Comparison of ENCODE assay signal across 1 cellular context in the genomic region with DNA sequence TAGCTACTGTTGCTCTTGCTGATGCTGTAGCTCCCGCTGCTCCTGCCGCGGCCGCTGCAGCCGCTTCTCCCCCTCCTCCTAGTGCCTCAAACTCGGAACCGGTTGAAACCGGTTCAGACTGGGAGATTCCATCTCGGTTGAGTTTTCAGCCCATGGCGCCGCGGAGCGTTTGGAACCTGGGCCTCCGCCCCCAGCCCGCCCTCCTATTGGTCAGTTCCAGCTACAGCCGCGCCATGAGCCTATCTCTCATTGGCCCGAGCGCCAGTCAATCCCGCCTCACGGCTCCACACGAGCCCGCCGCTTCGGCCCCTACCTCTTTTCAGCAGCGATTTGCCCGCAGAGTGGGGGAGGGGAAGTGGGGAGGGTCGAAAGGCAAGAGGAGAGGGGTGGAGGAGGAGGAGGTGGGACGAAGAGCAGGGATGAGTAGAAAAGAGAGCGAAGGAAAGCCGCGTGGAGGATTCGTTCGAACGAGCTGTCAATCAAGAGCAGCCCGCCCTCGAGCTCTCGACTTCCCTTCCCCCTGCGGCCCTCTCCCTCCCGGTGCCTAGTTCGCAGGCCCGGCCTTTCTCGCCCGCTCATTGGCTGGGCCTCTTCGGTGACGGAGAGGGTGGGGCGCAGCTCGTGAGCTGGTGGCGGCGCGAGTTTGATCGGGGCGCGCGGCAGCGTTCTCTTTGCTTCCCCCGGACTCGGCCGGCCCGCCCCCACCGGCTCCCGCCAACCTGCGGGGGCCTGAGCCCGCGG.
TF ChIP-seq lines count a peak whose summit lies in the region.

A gene with protein sequence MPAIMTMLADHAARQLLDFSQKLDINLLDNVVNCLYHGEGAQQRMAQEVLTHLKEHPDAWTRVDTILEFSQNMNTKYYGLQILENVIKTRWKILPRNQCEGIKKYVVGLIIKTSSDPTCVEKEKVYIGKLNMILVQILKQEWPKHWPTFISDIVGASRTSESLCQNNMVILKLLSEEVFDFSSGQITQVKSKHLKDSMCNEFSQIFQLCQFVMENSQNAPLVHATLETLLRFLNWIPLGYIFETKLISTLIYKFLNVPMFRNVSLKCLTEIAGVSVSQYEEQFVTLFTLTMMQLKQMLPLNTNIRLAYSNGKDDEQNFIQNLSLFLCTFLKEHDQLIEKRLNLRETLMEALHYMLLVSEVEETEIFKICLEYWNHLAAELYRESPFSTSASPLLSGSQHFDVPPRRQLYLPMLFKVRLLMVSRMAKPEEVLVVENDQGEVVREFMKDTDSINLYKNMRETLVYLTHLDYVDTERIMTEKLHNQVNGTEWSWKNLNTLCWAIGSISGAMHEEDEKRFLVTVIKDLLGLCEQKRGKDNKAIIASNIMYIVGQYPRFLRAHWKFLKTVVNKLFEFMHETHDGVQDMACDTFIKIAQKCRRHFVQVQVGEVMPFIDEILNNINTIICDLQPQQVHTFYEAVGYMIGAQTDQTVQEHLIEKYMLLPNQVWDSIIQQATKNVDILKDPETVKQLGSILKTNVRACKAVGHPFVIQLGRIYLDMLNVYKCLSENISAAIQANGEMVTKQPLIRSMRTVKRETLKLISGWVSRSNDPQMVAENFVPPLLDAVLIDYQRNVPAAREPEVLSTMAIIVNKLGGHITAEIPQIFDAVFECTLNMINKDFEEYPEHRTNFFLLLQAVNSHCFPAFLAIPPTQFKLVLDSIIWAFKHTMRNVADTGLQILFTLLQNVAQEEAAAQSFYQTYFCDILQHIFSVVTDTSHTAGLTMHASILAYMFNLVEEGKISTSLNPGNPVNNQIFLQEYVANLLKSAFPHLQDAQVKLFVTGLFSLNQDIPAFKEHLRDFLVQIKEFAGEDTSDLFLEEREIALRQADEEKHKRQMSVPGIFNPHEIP (N-terminal part only) (minus strand): TSS at position 178 of the 741 bp plus-strand sequence. CDS start 4,459 bp downstream, outside the sequence.

TF ChIP-seq in HepG2, 621 proteins besides CTCF, POLR2A, EP300 and RAD21 (continued from another document and continues in another):
- TF ChIP-seq SMAD3 (CRISPR knock-in tag; IDR thresholded peaks at IDR 0.05): peak; percentile 57; the same call in 1 of the 2 replicates
- no peak; the same call in none of the 2 replicates for TF ChIP-seq SIX1 (CRISPR knock-in tag; IDR thresholded peaks at IDR 0.05; ENCODE audit: borderline replicate concordance)
- peak; percentile 81 for TF ChIP-seq ASH2L (IDR thresholded peaks at IDR 0.05; ENCODE audit: insufficient read length, low read depth, low read length)
- peak; percentile 94; the same call in 1 of the 2 replicates for TF ChIP-seq ZFX (CRISPR knock-in tag; IDR thresholded peaks at IDR 0.05; ENCODE audit: low read depth)
- 0 out of 2 replicates have a peak, but pooled peaks have one; percentile 53 for TF ChIP-seq FOXC1 (CRISPR knock-in tag; IDR thresholded peaks at IDR 0.05; ENCODE audit: borderline replicate concordance)
- peak; percentile 18; the same call in 1 of the 2 replicates for TF ChIP-seq ZNF629 (CRISPR knock-in tag; conservative IDR thresholded peaks at IDR 0.05)
- TF ChIP-seq GTF2F1 (IDR thresholded peaks at IDR 0.05; ENCODE audit: low read length): no peak
- TF ChIP-seq SSRP1 (CRISPR knock-in tag; IDR thresholded peaks at IDR 0.05): peak; percentile 87; the same call in 1 of the 2 replicates
- TF ChIP-seq, protein P1, sequence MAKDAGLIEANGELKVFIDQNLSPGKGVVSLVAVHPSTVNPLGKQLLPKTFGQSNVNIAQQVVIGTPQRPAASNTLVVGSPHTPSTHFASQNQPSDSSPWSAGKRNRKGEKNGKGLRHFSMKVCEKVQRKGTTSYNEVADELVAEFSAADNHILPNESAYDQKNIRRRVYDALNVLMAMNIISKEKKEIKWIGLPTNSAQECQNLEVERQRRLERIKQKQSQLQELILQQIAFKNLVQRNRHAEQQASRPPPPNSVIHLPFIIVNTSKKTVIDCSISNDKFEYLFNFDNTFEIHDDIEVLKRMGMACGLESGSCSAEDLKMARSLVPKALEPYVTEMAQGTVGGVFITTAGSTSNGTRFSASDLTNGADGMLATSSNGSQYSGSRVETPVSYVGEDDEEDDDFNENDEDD (CRISPR knock-in tag; IDR thresholded peaks at IDR 0.05; ENCODE audit: borderline replicate concordance): peak; percentile 78; the same call in 1 of the 2 replicates
- no peak for TF ChIP-seq ZNF225 (CRISPR knock-in tag; IDR thresholded peaks at IDR 0.05)
- TF ChIP-seq ELF1 (CRISPR knock-in tag; IDR thresholded peaks at IDR 0.05): peak; percentile 19; the same call in 1 of the 2 replicates
- no peak for TF ChIP-seq PHB2 (IDR thresholded peaks at IDR 0.05; ENCODE audit: partially characterized antibody)
- peak; percentile 46 for TF ChIP-seq ZNF792 (CRISPR knock-in tag; IDR thresholded peaks at IDR 0.05)
- TF ChIP-seq ZNF367 (CRISPR knock-in tag; IDR thresholded peaks at IDR 0.05; ENCODE audit: borderline replicate concordance): peak; percentile 37; the same call in 1 of the 2 replicates
- TF ChIP-seq SIN3A (IDR thresholded peaks at IDR 0.05; ENCODE audit: borderline replicate concordance, low read depth, low read length): peak; percentile 79
- TF ChIP-seq, protein P2, sequence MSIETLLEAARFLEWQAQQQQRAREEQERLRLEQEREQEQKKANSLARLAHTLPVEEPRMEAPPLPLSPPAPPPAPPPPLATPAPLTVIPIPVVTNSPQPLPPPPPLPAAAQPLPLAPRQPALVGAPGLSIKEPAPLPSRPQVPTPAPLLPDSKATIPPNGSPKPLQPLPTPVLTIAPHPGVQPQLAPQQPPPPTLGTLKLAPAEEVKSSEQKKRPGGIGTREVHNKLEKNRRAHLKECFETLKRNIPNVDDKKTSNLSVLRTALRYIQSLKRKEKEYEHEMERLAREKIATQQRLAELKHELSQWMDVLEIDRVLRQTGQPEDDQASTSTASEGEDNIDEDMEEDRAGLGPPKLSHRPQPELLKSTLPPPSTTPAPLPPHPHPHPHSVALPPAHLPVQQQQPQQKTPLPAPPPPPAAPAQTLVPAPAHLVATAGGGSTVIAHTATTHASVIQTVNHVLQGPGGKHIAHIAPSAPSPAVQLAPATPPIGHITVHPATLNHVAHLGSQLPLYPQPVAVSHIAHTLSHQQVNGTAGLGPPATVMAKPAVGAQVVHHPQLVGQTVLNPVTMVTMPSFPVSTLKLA (IDR thresholded peaks at IDR 0.05): peak; percentile 77
- peak; percentile 59; the same call in 2 of the 3 replicates for TF ChIP-seq MXI1 (IDR thresholded peaks at IDR 0.05; ENCODE audit: borderline replicate concordance, low read depth, low read length)
- TF ChIP-seq, protein P3, sequence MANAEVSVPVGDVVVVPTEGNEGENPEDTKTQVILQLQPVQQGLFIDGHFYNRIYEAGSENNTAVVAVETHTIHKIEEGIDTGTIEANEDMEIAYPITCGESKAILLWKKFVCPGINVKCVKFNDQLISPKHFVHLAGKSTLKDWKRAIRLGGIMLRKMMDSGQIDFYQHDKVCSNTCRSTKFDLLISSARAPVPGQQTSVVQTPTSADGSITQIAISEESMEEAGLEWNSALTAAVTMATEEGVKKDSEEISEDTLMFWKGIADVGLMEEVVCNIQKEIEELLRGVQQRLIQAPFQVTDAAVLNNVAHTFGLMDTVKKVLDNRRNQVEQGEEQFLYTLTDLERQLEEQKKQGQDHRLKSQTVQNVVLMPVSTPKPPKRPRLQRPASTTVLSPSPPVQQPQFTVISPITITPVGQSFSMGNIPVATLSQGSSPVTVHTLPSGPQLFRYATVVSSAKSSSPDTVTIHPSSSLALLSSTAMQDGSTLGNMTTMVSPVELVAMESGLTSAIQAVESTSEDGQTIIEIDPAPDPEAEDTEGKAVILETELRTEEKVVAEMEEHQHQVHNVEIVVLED (CRISPR knock-in tag; IDR thresholded peaks at IDR 0.05; ENCODE audit: borderline replicate concordance): peak; percentile 62; the same call in 1 of the 2 replicates
- TF ChIP-seq PPARG (CRISPR knock-in tag; conservative IDR thresholded peaks at IDR 0.05): peak; percentile 36; the same call in 1 of the 2 replicates
- TF ChIP-seq ZNF879 (CRISPR knock-in tag; IDR thresholded peaks at IDR 0.05): 0 out of 2 replicates have a peak, but pooled peaks have one; percentile 6
- peak; percentile 54; the same call in 1 of the 2 replicates for TF ChIP-seq RXRA (CRISPR knock-in tag; IDR thresholded peaks at IDR 0.05)
- 0 out of 2 replicates have a peak, but pooled peaks have one; percentile 15 for TF ChIP-seq ZMYM3 (CRISPR knock-in tag; IDR thresholded peaks at IDR 0.05)
- TF ChIP-seq CREB1 (IDR thresholded peaks at IDR 0.05): peak; percentile 82
- TF ChIP-seq CREB1 (CRISPR knock-in tag; IDR thresholded peaks at IDR 0.05): peak; percentile 92
- no peak for TF ChIP-seq FOXM1 (CRISPR knock-in tag; IDR thresholded peaks at IDR 0.05)
- TF ChIP-seq, protein P4, sequence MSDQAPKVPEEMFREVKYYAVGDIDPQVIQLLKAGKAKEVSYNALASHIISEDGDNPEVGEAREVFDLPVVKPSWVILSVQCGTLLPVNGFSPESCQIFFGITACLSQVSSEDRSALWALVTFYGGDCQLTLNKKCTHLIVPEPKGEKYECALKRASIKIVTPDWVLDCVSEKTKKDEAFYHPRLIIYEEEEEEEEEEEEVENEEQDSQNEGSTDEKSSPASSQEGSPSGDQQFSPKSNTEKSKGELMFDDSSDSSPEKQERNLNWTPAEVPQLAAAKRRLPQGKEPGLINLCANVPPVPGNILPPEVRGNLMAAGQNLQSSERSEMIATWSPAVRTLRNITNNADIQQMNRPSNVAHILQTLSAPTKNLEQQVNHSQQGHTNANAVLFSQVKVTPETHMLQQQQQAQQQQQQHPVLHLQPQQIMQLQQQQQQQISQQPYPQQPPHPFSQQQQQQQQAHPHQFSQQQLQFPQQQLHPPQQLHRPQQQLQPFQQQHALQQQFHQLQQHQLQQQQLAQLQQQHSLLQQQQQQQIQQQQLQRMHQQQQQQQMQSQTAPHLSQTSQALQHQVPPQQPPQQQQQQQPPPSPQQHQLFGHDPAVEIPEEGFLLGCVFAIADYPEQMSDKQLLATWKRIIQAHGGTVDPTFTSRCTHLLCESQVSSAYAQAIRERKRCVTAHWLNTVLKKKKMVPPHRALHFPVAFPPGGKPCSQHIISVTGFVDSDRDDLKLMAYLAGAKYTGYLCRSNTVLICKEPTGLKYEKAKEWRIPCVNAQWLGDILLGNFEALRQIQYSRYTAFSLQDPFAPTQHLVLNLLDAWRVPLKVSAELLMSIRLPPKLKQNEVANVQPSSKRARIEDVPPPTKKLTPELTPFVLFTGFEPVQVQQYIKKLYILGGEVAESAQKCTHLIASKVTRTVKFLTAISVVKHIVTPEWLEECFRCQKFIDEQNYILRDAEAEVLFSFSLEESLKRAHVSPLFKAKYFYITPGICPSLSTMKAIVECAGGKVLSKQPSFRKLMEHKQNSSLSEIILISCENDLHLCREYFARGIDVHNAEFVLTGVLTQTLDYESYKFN (CRISPR knock-in tag; conservative IDR thresholded peaks at IDR 0.05): peak; percentile 80
- TF ChIP-seq SRF (IDR thresholded peaks at IDR 0.05; ENCODE audit: low read depth, low read length): no peak
- no peak for TF ChIP-seq ZNF530 (CRISPR knock-in tag; IDR thresholded peaks at IDR 0.05; ENCODE audit: low read depth)
- TF ChIP-seq, protein P5, sequence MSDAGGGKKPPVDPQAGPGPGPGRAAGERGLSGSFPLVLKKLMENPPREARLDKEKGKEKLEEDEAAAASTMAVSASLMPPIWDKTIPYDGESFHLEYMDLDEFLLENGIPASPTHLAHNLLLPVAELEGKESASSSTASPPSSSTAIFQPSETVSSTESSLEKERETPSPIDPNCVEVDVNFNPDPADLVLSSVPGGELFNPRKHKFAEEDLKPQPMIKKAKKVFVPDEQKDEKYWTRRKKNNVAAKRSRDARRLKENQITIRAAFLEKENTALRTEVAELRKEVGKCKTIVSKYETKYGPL (CRISPR knock-in tag; IDR thresholded peaks at IDR 0.05): peak; percentile 23; the same call in 1 of the 2 replicates
- TF ChIP-seq FOXK1 (CRISPR knock-in tag; IDR thresholded peaks at IDR 0.05; ENCODE audit: borderline replicate concordance, low read depth): peak; percentile 62; the same call in 1 of the 2 replicates
- TF ChIP-seq SNAPC2 (CRISPR knock-in tag; IDR thresholded peaks at IDR 0.05): peak; percentile 40
- peak; percentile 93 for TF ChIP-seq NFYB (CRISPR knock-in tag; IDR thresholded peaks at IDR 0.05)
- TF ChIP-seq ZNF510 (CRISPR knock-in tag; IDR thresholded peaks at IDR 0.05; ENCODE audit: low read depth): 0 out of 2 replicates have a peak, but pooled peaks have one; percentile 19
- peak; percentile 50; the same call in 1 of the 2 replicates for TF ChIP-seq ZNF136 (CRISPR knock-in tag; IDR thresholded peaks at IDR 0.05; ENCODE audit: low read depth)
- TF ChIP-seq, protein P6, sequence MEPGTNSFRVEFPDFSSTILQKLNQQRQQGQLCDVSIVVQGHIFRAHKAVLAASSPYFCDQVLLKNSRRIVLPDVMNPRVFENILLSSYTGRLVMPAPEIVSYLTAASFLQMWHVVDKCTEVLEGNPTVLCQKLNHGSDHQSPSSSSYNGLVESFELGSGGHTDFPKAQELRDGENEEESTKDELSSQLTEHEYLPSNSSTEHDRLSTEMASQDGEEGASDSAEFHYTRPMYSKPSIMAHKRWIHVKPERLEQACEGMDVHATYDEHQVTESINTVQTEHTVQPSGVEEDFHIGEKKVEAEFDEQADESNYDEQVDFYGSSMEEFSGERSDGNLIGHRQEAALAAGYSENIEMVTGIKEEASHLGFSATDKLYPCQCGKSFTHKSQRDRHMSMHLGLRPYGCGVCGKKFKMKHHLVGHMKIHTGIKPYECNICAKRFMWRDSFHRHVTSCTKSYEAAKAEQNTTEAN (CRISPR knock-in tag; conservative IDR thresholded peaks at IDR 0.05): peak; percentile 40; the same call in 1 of the 2 replicates
- TF ChIP-seq, protein P7, sequence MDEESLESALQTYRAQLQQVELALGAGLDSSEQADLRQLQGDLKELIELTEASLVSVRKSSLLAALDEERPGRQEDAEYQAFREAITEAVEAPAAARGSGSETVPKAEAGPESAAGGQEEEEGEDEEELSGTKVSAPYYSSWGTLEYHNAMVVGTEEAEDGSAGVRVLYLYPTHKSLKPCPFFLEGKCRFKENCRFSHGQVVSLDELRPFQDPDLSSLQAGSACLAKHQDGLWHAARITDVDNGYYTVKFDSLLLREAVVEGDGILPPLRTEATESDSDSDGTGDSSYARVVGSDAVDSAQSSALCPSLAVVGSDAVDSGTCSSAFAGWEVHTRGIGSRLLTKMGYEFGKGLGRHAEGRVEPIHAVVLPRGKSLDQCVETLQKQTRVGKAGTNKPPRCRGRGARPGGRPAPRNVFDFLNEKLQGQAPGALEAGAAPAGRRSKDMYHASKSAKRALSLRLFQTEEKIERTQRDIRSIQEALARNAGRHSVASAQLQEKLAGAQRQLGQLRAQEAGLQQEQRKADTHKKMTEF (CRISPR knock-in tag; IDR thresholded peaks at IDR 0.05): peak; percentile 95
- TF ChIP-seq ZSCAN21 (CRISPR knock-in tag; IDR thresholded peaks at IDR 0.05; ENCODE audit: borderline replicate concordance): peak; percentile 87; the same call in 1 of the 2 replicates
- TF ChIP-seq ZNF564 (CRISPR knock-in tag; IDR thresholded peaks at IDR 0.05): peak; percentile 22; the same call in 1 of the 2 replicates
- peak; percentile 29 for TF ChIP-seq BCL6 (CRISPR knock-in tag; IDR thresholded peaks at IDR 0.05)
- TF ChIP-seq NFYC (CRISPR knock-in tag; IDR thresholded peaks at IDR 0.05): peak; percentile 96
- TF ChIP-seq ZNF737 (CRISPR knock-in tag; IDR thresholded peaks at IDR 0.05; ENCODE audit: borderline replicate concordance): no peak
- no peak for TF ChIP-seq ZNF550 (CRISPR knock-in tag; IDR thresholded peaks at IDR 0.05; ENCODE audit: borderline replicate concordance)
- TF ChIP-seq NFE2L1 (CRISPR knock-in tag; IDR thresholded peaks at IDR 0.05; ENCODE audit: borderline replicate concordance): no peak
- peak; percentile 92 for TF ChIP-seq POGZ (CRISPR knock-in tag; IDR thresholded peaks at IDR 0.05)
- TF ChIP-seq ZC3H13 (CRISPR knock-in tag; IDR thresholded peaks at IDR 0.05): peak; percentile 24; the same call in 1 of the 2 replicates
- TF ChIP-seq GFI1 (CRISPR knock-in tag; IDR thresholded peaks at IDR 0.05; ENCODE audit: borderline replicate concordance): peak; percentile 15
- TF ChIP-seq ZNF777 (CRISPR knock-in tag; IDR thresholded peaks at IDR 0.05): peak; percentile 44; the same call in 1 of the 2 replicates
- no peak for TF ChIP-seq ZNF382 (CRISPR knock-in tag; IDR thresholded peaks at IDR 0.05; ENCODE audit: borderline replicate concordance)
- TF ChIP-seq XBP1 (CRISPR knock-in tag; IDR thresholded peaks at IDR 0.05): no peak
